Comparison of ENCODE assay signal across 1 cellular context in the genomic region with DNA sequence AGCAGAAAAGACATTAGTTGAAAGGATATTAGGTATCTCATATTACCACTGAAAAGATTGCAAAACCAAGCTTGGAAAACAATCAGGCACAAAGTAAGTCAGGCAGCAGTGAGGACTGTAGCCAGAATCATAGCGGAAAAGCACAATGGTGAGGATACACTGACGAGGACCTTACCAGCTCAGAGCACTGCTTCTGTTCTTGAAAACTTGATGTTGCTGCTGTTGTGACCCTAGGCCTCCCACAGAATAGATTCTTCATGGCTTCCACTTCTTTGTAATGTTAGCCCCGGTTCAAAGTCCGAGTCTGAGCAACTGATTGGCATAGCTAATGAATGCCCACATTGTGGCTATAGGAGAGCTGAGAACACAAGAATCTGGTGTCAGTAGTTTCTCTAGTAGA.
TF ChIP-seq lines count a peak whose summit lies in the region.

No MANE protein-coding gene starts in this region.

TF ChIP-seq in HepG2, 621 proteins besides CTCF, POLR2A, EP300 and RAD21 (continued from another document and continues in another):
- TF ChIP-seq PCBP1 (IDR thresholded peaks at IDR 0.05; ENCODE audit: borderline replicate concordance, low read depth, low read length) (no peak), ZNF841 (CRISPR knock-in tag; IDR thresholded peaks at IDR 0.05; ENCODE audit: borderline replicate concordance) (no peak), STAG1 (CRISPR knock-in tag; IDR thresholded peaks at IDR 0.05) (0 out of 2 replicates have a peak, but pooled peaks have one; percentile 3), SOX13 (IDR thresholded peaks at IDR 0.05) (peak; percentile 18; the same call in 1 of the 2 replicates), SOX13 (CRISPR knock-in tag; conservative IDR thresholded peaks at IDR 0.05 in 1 of 2, IDR thresholded peaks at IDR 0.05 in 1 of 2) (peak in 1 of 2 experiments; percentile 86; a peak in 2 of 4 replicates), HMG20A (CRISPR knock-in tag; IDR thresholded peaks at IDR 0.05; ENCODE audit: borderline replicate concordance) (peak; percentile 64; the same call in 1 of the 2 replicates), PAWR (CRISPR knock-in tag; IDR thresholded peaks at IDR 0.05; ENCODE audit: borderline replicate concordance) (no peak), ZNF749 (CRISPR knock-in tag; IDR thresholded peaks at IDR 0.05; ENCODE audit: borderline replicate concordance) (peak; percentile 66; the same call in 1 of the 2 replicates), GATAD2A (CRISPR knock-in tag; IDR thresholded peaks at IDR 0.05) (peak; percentile 82), NFKBIZ (CRISPR knock-in tag; IDR thresholded peaks at IDR 0.05) (0 out of 2 replicates have a peak, but pooled peaks have one; percentile 59), NFIB (CRISPR knock-in tag; IDR thresholded peaks at IDR 0.05; ENCODE audit: borderline replicate concordance) (no peak), XRCC5 (optimal IDR thresholded peaks at IDR 0.05; ENCODE audit: low read length) (peak; percentile 48), ATF4 (CRISPR knock-in tag; IDR thresholded peaks at IDR 0.05) (peak in 1 of 2 experiments; percentile 33; a peak in 1 of 4 replicates), HNRNPUL1 (IDR thresholded peaks at IDR 0.05; ENCODE audit: low read depth, low read length) (no peak), NCOR1 (IDR thresholded peaks at IDR 0.05; ENCODE audit: borderline replicate concordance, low read length) (peak; percentile 60; the same call in 1 of the 2 replicates), ASH2L (IDR thresholded peaks at IDR 0.05; ENCODE audit: insufficient read length, low read depth, low read length) (peak; percentile 83), NCOA2 (CRISPR knock-in tag; IDR thresholded peaks at IDR 0.05) (peak; percentile 66; the same call in 1 of the 2 replicates), ISL2 (CRISPR knock-in tag; IDR thresholded peaks at IDR 0.05) (0 out of 2 replicates have a peak, but pooled peaks have one; percentile 28), SPEN (CRISPR knock-in tag; IDR thresholded peaks at IDR 0.05; ENCODE audit: low read depth) (no peak), SALL1 (CRISPR knock-in tag; IDR thresholded peaks at IDR 0.05) (peak; percentile 63), ATM (IDR thresholded peaks at IDR 0.05; ENCODE audit: borderline replicate concordance) (no peak), ZBTB4 (CRISPR knock-in tag; IDR thresholded peaks at IDR 0.05; ENCODE audit: borderline replicate concordance) (0 out of 2 replicates have a peak, but pooled peaks have one; percentile 26), YEATS2 (CRISPR knock-in tag; IDR thresholded peaks at IDR 0.05; ENCODE audit: borderline replicate concordance) (0 out of 2 replicates have a peak, but pooled peaks have one; percentile 18), ZNF124 (CRISPR knock-in tag; IDR thresholded peaks at IDR 0.05) (no peak), CEBPG (CRISPR knock-in tag; IDR thresholded peaks at IDR 0.05) (peak; percentile 20; the same call in 1 of the 2 replicates), MIER2 (CRISPR knock-in tag; IDR thresholded peaks at IDR 0.05) (no peak), FOXA3 (CRISPR knock-in tag; IDR thresholded peaks at IDR 0.05) (peak; percentile 27; the same call in 1 of the 2 replicates), HOXA3 (CRISPR knock-in tag; IDR thresholded peaks at IDR 0.05) (0 out of 2 replicates have a peak, but pooled peaks have one; percentile 30), ZNF792 (CRISPR knock-in tag; IDR thresholded peaks at IDR 0.05) (0 out of 2 replicates have a peak, but pooled peaks have one; percentile 37), HOXA9 (CRISPR knock-in tag; IDR thresholded peaks at IDR 0.05; ENCODE audit: borderline replicate concordance) (no peak)
- TF ChIP-seq, protein P1, sequence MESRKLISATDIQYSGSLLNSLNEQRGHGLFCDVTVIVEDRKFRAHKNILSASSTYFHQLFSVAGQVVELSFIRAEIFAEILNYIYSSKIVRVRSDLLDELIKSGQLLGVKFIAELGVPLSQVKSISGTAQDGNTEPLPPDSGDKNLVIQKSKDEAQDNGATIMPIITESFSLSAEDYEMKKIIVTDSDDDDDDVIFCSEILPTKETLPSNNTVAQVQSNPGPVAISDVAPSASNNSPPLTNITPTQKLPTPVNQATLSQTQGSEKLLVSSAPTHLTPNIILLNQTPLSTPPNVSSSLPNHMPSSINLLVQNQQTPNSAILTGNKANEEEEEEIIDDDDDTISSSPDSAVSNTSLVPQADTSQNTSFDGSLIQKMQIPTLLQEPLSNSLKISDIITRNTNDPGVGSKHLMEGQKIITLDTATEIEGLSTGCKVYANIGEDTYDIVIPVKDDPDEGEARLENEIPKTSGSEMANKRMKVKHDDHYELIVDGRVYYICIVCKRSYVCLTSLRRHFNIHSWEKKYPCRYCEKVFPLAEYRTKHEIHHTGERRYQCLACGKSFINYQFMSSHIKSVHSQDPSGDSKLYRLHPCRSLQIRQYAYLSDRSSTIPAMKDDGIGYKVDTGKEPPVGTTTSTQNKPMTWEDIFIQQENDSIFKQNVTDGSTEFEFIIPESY (CRISPR knock-in tag; IDR thresholded peaks at IDR 0.05): peak; percentile 72; the same call in 1 of the 2 replicates
- TF ChIP-seq, protein P2, sequence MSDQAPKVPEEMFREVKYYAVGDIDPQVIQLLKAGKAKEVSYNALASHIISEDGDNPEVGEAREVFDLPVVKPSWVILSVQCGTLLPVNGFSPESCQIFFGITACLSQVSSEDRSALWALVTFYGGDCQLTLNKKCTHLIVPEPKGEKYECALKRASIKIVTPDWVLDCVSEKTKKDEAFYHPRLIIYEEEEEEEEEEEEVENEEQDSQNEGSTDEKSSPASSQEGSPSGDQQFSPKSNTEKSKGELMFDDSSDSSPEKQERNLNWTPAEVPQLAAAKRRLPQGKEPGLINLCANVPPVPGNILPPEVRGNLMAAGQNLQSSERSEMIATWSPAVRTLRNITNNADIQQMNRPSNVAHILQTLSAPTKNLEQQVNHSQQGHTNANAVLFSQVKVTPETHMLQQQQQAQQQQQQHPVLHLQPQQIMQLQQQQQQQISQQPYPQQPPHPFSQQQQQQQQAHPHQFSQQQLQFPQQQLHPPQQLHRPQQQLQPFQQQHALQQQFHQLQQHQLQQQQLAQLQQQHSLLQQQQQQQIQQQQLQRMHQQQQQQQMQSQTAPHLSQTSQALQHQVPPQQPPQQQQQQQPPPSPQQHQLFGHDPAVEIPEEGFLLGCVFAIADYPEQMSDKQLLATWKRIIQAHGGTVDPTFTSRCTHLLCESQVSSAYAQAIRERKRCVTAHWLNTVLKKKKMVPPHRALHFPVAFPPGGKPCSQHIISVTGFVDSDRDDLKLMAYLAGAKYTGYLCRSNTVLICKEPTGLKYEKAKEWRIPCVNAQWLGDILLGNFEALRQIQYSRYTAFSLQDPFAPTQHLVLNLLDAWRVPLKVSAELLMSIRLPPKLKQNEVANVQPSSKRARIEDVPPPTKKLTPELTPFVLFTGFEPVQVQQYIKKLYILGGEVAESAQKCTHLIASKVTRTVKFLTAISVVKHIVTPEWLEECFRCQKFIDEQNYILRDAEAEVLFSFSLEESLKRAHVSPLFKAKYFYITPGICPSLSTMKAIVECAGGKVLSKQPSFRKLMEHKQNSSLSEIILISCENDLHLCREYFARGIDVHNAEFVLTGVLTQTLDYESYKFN (CRISPR knock-in tag; conservative IDR thresholded peaks at IDR 0.05): peak; percentile 79
- TF ChIP-seq, protein P3, sequence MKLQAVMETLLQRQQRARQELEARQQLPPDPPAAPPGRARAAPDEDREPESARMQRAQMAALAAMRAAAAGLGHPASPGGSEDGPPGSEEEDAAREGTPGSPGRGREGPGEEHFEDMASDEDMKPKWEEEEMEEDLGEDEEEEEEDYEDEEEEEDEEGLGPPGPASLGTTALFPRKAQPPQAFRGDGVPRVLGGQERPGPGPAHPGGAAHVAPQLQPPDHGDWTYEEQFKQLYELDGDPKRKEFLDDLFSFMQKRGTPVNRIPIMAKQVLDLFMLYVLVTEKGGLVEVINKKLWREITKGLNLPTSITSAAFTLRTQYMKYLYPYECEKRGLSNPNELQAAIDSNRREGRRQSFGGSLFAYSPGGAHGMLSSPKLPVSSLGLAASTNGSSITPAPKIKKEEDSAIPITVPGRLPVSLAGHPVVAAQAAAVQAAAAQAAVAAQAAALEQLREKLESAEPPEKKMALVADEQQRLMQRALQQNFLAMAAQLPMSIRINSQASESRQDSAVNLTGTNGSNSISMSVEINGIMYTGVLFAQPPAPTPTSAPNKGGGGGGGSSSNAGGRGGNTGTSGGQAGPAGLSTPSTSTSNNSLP (IDR thresholded peaks at IDR 0.05; ENCODE audit: low read depth, low read length): peak; percentile 37; the same call in 1 of the 2 replicates
- TF ChIP-seq, protein P4, sequence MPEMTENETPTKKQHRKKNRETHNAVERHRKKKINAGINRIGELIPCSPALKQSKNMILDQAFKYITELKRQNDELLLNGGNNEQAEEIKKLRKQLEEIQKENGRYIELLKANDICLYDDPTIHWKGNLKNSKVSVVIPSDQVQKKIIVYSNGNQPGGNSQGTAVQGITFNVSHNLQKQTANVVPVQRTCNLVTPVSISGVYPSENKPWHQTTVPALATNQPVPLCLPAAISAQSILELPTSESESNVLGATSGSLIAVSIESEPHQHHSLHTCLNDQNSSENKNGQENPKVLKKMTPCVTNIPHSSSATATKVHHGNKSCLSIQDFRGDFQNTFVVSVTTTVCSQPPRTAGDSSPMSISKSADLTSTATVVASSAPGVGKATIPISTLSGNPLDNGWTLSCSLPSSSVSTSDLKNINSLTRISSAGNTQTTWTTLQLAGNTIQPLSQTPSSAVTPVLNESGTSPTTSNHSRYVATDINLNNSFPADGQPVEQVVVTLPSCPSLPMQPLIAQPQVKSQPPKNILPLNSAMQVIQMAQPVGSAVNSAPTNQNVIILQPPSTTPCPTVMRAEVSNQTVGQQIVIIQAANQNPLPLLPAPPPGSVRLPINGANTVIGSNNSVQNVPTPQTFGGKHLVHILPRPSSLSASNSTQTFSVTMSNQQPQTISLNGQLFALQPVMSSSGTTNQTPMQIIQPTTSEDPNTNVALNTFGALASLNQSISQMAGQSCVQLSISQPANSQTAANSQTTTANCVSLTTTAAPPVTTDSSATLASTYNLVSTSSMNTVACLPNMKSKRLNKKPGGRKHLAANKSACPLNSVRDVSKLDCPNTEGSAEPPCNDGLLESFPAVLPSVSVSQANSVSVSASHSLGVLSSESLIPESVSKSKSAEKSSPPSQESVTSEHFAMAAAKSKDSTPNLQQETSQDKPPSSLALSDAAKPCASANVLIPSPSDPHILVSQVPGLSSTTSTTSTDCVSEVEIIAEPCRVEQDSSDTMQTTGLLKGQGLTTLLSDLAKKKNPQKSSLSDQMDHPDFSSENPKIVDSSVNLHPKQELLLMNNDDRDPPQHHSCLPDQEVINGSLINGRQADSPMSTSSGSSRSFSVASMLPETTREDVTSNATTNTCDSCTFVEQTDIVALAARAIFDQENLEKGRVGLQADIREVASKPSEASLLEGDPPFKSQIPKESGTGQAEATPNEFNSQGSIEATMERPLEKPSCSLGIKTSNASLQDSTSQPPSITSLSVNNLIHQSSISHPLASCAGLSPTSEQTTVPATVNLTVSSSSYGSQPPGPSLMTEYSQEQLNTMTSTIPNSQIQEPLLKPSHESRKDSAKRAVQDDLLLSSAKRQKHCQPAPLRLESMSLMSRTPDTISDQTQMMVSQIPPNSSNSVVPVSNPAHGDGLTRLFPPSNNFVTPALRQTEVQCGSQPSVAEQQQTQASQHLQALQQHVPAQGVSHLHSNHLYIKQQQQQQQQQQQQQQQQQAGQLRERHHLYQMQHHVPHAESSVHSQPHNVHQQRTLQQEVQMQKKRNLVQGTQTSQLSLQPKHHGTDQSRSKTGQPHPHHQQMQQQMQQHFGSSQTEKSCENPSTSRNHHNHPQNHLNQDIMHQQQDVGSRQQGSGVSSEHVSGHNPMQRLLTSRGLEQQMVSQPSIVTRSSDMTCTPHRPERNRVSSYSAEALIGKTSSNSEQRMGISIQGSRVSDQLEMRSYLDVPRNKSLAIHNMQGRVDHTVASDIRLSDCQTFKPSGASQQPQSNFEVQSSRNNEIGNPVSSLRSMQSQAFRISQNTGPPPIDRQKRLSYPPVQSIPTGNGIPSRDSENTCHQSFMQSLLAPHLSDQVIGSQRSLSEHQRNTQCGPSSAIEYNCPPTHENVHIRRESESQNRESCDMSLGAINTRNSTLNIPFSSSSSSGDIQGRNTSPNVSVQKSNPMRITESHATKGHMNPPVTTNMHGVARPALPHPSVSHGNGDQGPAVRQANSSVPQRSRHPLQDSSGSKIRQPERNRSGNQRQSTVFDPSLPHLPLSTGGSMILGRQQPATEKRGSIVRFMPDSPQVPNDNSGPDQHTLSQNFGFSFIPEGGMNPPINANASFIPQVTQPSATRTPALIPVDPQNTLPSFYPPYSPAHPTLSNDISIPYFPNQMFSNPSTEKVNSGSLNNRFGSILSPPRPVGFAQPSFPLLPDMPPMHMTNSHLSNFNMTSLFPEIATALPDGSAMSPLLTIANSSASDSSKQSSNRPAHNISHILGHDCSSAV (CRISPR knock-in tag; IDR thresholded peaks at IDR 0.05; ENCODE audit: borderline replicate concordance): no peak
- TF ChIP-seq, protein P5, sequence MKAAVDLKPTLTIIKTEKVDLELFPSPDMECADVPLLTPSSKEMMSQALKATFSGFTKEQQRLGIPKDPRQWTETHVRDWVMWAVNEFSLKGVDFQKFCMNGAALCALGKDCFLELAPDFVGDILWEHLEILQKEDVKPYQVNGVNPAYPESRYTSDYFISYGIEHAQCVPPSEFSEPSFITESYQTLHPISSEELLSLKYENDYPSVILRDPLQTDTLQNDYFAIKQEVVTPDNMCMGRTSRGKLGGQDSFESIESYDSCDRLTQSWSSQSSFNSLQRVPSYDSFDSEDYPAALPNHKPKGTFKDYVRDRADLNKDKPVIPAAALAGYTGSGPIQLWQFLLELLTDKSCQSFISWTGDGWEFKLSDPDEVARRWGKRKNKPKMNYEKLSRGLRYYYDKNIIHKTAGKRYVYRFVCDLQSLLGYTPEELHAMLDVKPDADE (CRISPR knock-in tag; IDR thresholded peaks at IDR 0.05): no peak
